In the genomic region with DNA sequence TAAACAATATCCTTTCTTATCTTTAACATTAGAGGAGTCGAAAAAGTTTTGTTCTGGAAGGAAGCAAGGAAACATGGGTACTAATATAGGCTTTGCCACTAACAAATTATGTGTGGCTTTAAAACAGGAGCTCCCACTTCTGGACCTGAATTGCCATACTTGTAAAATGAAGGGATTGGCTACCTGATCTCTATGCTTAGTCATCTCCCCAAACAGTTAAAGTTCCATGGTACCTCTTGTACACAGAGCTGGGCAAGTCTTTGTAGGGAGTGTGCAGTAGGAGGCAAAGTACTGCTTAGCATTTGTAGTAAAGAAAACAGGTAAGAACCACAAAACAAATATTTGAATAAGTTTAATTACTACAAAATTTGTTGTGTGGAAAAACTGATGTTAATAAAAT, we compare ENCODE assay signal across 20 cellular contexts.
DNase-seq lines count a peak whose midpoint lies in the region; ATAC-seq, FAIRE-seq and TF ChIP-seq lines count a peak whose summit lies in the region.
"Had no signal": no experiment of that assay in that cellular context is flagged by ENCODE, and none has a peak within 500 bp of the region (broad histone marks: within the 10 kb centered on the region; RNA-seq: fewer than 3 reads in every experiment).

No MANE protein-coding gene starts in this region.

- H2AFZ ChIP-seq in GM23338 = no peak overlapping the region

- peaks cover 3% of the 10 kb centered on the region for H3K27me3 Mint-ChIP-seq in GM23338 (ENCODE audit: insufficient read depth, low read depth, poor library complexity)

- H4K8ac ChIP-seq in mesendoderm (ENCODE audit: low read depth, low read length) = no peak overlapping the region

- no peaks in the 10 kb centered on the region for H3F3A ChIP-seq in GM23338 (replicated peaks; ENCODE audit: low read depth)

- ATAC-seq in GM23338 = no peak
- ATAC-seq in HG02852 (IDR thresholded peaks at IDR 0.05; ENCODE audit: unreplicated experiment) = no peak
- ATAC-seq: left ventricle myocardium superior, pancreas, SK-N-SH treated with all-trans-retinoic acid at 6 μM for 48 hours had no signal

- H3K4ac ChIP-seq in mesendoderm (ENCODE audit: low read depth, low read length) = no peak overlapping the region

- no peak overlapping the region for H2BK120ac ChIP-seq in mesendoderm (ENCODE audit: low read depth, low read length)

- no peak for FAIRE-seq in bronchial epithelial cell (lab: Jason Lieb, UNC)
- FAIRE-seq: frontal cortex, pancreas had no signal

- H3K4me2 ChIP-seq in GM23338 (no peak overlapping the region), mesendoderm (ENCODE audit: low read length) (no peak overlapping the region)
- H3K4me2 ChIP-seq: KMS-11, smooth muscle cell had no signal

- H3K4me3 ChIP-seq in GM23338 (no peak overlapping the region), bronchial epithelial cell (ENCODE audit: low read depth, low read length) (no peak overlapping the region), mesendoderm (ENCODE audit: low read length) (no peak overlapping the region)
- H3K4me3 ChIP-seq: pancreas, smooth muscle cell had no signal

- no peak overlapping the region for H3K56ac ChIP-seq in mesendoderm (ENCODE audit: low read length)

- H4K20me1 ChIP-seq in GM23338 (replicated peaks; ENCODE audit: insufficient read depth) = no peaks in the 10 kb centered on the region

- no peaks in the 10 kb centered on the region for H3K4me1 ChIP-seq in GM23338 (ENCODE audit: insufficient read depth)
- peaks cover 2% of the 10 kb centered on the region for H3K4me1 ChIP-seq in mesendoderm (ENCODE audit: control insufficient read depth, low read depth, low read length)
- H3K4me1 ChIP-seq: pancreas had no signal

- no peak overlapping the region for H3K23ac ChIP-seq in mesendoderm (ENCODE audit: low read length)

- H3K9me2 ChIP-seq in GM23338 (ENCODE audit: insufficient read depth) = no peaks in the 10 kb centered on the region

- H3K9me3 Mint-ChIP-seq in GM23338 = no peaks in the 10 kb centered on the region
- H3K9me3 Mint-ChIP-seq: naive B cell had no signal

- H3K27me3 ChIP-seq in GM23338 (ENCODE audit: insufficient read depth) (no peaks in the 10 kb centered on the region), bronchial epithelial cell (ENCODE audit: control insufficient read depth, insufficient read depth, low read length) (no peaks in the 10 kb centered on the region), mesendoderm (ENCODE audit: insufficient read depth, low read length, poor library complexity) (no peaks in the 10 kb centered on the region)
- H3K27me3 ChIP-seq: pancreas had no signal

- 0 out of 2 replicates have a peak overlapping the region, but pooled peaks have one; percentile 54 for H3K27ac Mint-ChIP-seq in GM23338
- H3K27ac Mint-ChIP-seq: naive B cell had no signal

- H4K5ac ChIP-seq in mesendoderm (ENCODE audit: low read length) = no peak overlapping the region

- no peak for DNase-seq in GM23338 (ENCODE audit: low spot score)
- peak; percentile 61 for DNase-seq in M059J (ENCODE audit: low read depth)
- peak; percentile 57 for DNase-seq in bronchial epithelial cell (ENCODE audit: low read depth)
- no peak for DNase-seq in mesendoderm
- no peak for DNase-seq in stimulated activated CD4-positive, alpha-beta T cell treated with anti-CD3 and anti-CD28 coated beads, Interleukin-4, amount 100 ng/mL, for 1 hour
- DNase-seq in NCI-H128 (lab: John Stamatoyannopoulos, UW; ENCODE audit: unreplicated experiment) = no peak
- no peak for DNase-seq in NCI-H1105 (lab: John Stamatoyannopoulos, UW)
- DNase-seq: activated CD4-positive, alpha-beta T cell treated with anti-CD3 and anti-CD28 coated beads, Interleukin-2, amount 50 U/mL, for 1 hour; activated naive CD4-positive, alpha-beta T cell; AML-193; left ventricle myocardium superior; naive B cell; NCI-H524 treated with DMSO at 0.1 percent for 48 hours; pancreas had no signal

- no peak overlapping the region for H2AK5ac ChIP-seq in mesendoderm (ENCODE audit: low read length)

- no peak overlapping the region for H2BK5ac ChIP-seq in mesendoderm (ENCODE audit: low read length)

- H3K79me2 ChIP-seq in GM23338 (replicated peaks; ENCODE audit: insufficient read depth) (peaks cover 4% of the 10 kb centered on the region; the same call in 1 of the 2 replicates), mesendoderm (ENCODE audit: control insufficient read depth, insufficient read depth, low read length) (no peaks in the 10 kb centered on the region)

- no peak overlapping the region for H3K18ac ChIP-seq in mesendoderm (ENCODE audit: low read length)

- no peak overlapping the region for H3K4me3 Mint-ChIP-seq in GM23338
- H3K4me3 Mint-ChIP-seq: naive B cell had no signal

- no peak overlapping the region for H3K27ac ChIP-seq in GM23338 (ENCODE audit: low read depth)
- no peak overlapping the region for H3K27ac ChIP-seq in mesendoderm (ENCODE audit: low read depth, low read length)
- H3K27ac ChIP-seq: HL-60, KMS-11, pancreas had no signal

- no peaks in the 10 kb centered on the region; the same call in 2 of the 3 replicates for H3K4me1 Mint-ChIP-seq in GM23338

- H3K36me3 ChIP-seq in GM23338 (ENCODE audit: insufficient read depth) (no peaks in the 10 kb centered on the region), bronchial epithelial cell (ENCODE audit: control insufficient read depth, insufficient read depth, low read length) (no peaks in the 10 kb centered on the region), mesendoderm (ENCODE audit: control insufficient read depth, insufficient read depth, low read length) (no peaks in the 10 kb centered on the region)
- H3K36me3 ChIP-seq: pancreas had no signal

- H3K79me1 ChIP-seq in mesendoderm (ENCODE audit: low read length) = peaks cover 2% of the 10 kb centered on the region

- TF ChIP-seq CTCF in GM23338 (conservative IDR thresholded peaks at IDR 0.05; ENCODE audit: low read depth in 2 of 2) (no peak), bronchial epithelial cell (IDR thresholded peaks at IDR 0.05; ENCODE audit: insufficient read depth, low read length, severe bottlenecking) (no peak)

- no peak overlapping the region for H3K9ac ChIP-seq in mesendoderm (ENCODE audit: low read length)
- H3K9ac ChIP-seq: KMS-11 had no signal

- peak overlapping the region; percentile 98 for H2BK15ac ChIP-seq in mesendoderm (replicated peaks; ENCODE audit: low read depth)

- peaks cover 7% of the 10 kb centered on the region; the same call in 2 of the 3 replicates for H3K36me3 Mint-ChIP-seq in GM23338 (ENCODE audit: low read depth)
- H3K36me3 Mint-ChIP-seq: naive B cell had no signal

- WGBS in mesendoderm (ENCODE audit: extremely low coverage, insufficient coverage, low lambda C conversion rate) = no CpG with 5 or more reads among the region's 1 CpG

TF ChIP-seq in GM23338, 12 proteins besides CTCF, POLR2A, EP300 and RAD21 (continues in another document):
- TF ChIP-seq ZNF331 (CRISPR knock-in tag; IDR thresholded peaks at IDR 0.05; ENCODE audit: low read depth) (no peak), NANOG (IDR thresholded peaks at IDR 0.05; ENCODE audit: borderline replicate concordance) (no peak)

Comparison
In these comparisons a context has a peak if more than half of its experiments do, and no peak if none do; other contexts are left out.
1. DNase-seq: peak in M059J (single experiment) and bronchial epithelial cell (single experiment); none in GM23338 (single experiment), mesendoderm (single experiment), stimulated activated CD4-positive, alpha-beta T cell treated with anti-CD3 and anti-CD28 coated beads, Interleukin-4, amount 100 ng/mL, for 1 hour (single experiment), NCI-H128 (single experiment) and NCI-H1105 (single experiment).